8 cellular contexts compared by ENCODE assay signal in the genomic region with DNA sequence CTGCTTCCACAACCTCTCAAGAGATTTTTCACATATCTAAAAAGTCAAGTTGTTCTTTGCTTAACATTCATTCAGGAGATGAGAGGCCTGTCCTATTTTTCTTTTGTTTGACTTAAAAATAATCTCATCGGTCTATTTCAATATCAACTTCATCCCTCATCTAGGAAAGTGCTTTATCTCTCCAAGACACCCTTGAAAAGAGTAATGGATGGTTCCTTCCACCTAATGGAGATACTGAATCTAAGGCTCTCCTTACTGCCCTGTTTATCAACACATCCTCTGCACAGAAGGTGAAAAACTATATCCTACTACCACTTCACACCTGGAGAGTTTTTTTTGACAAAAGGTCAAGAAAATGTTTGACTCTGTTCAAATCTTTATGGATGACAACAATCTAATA. TPM values are rescaled to one million over a fixed set of nuclear protein-coding genes. Genes with fewer than 3 reads are reported as not detected.
DNase-seq lines count a peak whose midpoint lies in the region; ATAC-seq and TF ChIP-seq lines count a peak whose summit lies in the region.

No MANE protein-coding gene starts in this region.

- no peak overlapping the region for H2BK5ac ChIP-seq in trophoblast cell (ENCODE audit: low read depth, low read length, poor library complexity)

- no peaks in the 10 kb centered on the region for H3K36me3 ChIP-seq in PC-3 (ENCODE audit: low read depth, low read length)
- H3K36me3 ChIP-seq in endodermal cell (ENCODE audit: control insufficient read depth, insufficient read depth, low read length) = peaks cover 22% of the 10 kb centered on the region
- no peaks in the 10 kb centered on the region for H3K36me3 ChIP-seq in trophoblast cell (ENCODE audit: control insufficient read depth in 1 of 2, insufficient read depth in 2 of 2, low read length in 2 of 2)

- H3K27me3 ChIP-seq in PC-3 (ENCODE audit: low read length) (no peaks in the 10 kb centered on the region), endodermal cell (ENCODE audit: control insufficient read depth, insufficient read depth, low read length, poor library complexity, severe bottlenecking) (no peaks in the 10 kb centered on the region), trophoblast cell (ENCODE audit: insufficient read depth, low read length) (no peaks in the 10 kb centered on the region)

- BruUV-seq in PC-3 (replicated peaks; lab: Mats Ljungman, UMichigan) = no TSS peak

- H3F3A ChIP-seq in PC-3 (ENCODE audit: low read length, unreplicated experiment) = no peaks in the 10 kb centered on the region

- no peak overlapping the region for H3K27ac Mint-ChIP-seq in endodermal cell

- H2AFZ ChIP-seq in PC-3 (ENCODE audit: low read length) (no peak overlapping the region), trophoblast cell (ENCODE audit: insufficient read depth, low read length, poor library complexity) (no peak overlapping the region)

- H4K20me1 ChIP-seq in PC-3 (ENCODE audit: low read length) = peaks cover 54% of the 10 kb centered on the region

- no peak for ATAC-seq in PC-3
- ATAC-seq in HG03025 (IDR thresholded peaks at IDR 0.05; ENCODE audit: low FRiP score, unreplicated experiment) = no peak
- ATAC-seq in GM21528 (IDR thresholded peaks at IDR 0.05; ENCODE audit: low FRiP score, unreplicated experiment) = no peak

- H3K4ac ChIP-seq in trophoblast cell (ENCODE audit: low read depth, low read length) = peak overlapping the region; percentile 64

- H3K14ac ChIP-seq in trophoblast cell (ENCODE audit: low read length) = no peak overlapping the region

- H4K12ac ChIP-seq in trophoblast cell (ENCODE audit: low read depth, low read length) = no peak overlapping the region

- H3K9ac ChIP-seq in PC-3 (ENCODE audit: low read length) (peak overlapping the region; percentile 99), endodermal cell (ENCODE audit: extremely low read depth, low read length, poor library complexity, severe bottlenecking) (peak overlapping the region; percentile 70), trophoblast cell (ENCODE audit: low read length) (no peak overlapping the region)

- H3K4me1 ChIP-seq in PC-3 (ENCODE audit: insufficient read depth, low read length) (peaks cover 28% of the 10 kb centered on the region), endodermal cell (ENCODE audit: control insufficient read depth, insufficient read depth, low read length) (peaks cover 7% of the 10 kb centered on the region), trophoblast cell (ENCODE audit: control insufficient read depth in 1 of 2, insufficient read depth in 2 of 2, low read length in 2 of 2) (peaks cover 3 to 4% of the 10 kb centered on the region in 2 experiments)

- no peak for TF ChIP-seq CTCF in GM12864 (IDR thresholded peaks at IDR 0.05; ENCODE audit: low read depth, low read length, missing control alignments)
- no peak for TF ChIP-seq CTCF in PC-3 (conservative IDR thresholded peaks at IDR 0.05; ENCODE audit: low read depth, low read length)
- no peak for TF ChIP-seq CTCF in endodermal cell (conservative IDR thresholded peaks at IDR 0.05)

- H3K79me2 ChIP-seq in PC-3 (ENCODE audit: low read length) = peaks cover 78% of the 10 kb centered on the region
- peaks cover 15% of the 10 kb centered on the region for H3K79me2 ChIP-seq in trophoblast cell (ENCODE audit: control insufficient read depth, insufficient read depth, low read length, poor library complexity)

- peak overlapping the region; percentile 77 for H3K4me3 Mint-ChIP-seq in endodermal cell

- peaks cover 38% of the 10 kb centered on the region for H3K4me1 Mint-ChIP-seq in endodermal cell

- H3K18ac ChIP-seq in trophoblast cell (ENCODE audit: low read length) = no peak overlapping the region

- H3K9me3 ChIP-seq in PC-3 (ENCODE audit: low read length) (no peaks in the 10 kb centered on the region), endodermal cell (ENCODE audit: control insufficient read depth, low read length) (peaks cover 21% of the 10 kb centered on the region), trophoblast cell (ENCODE audit: insufficient read depth, low read depth, low read length) (no peaks in the 10 kb centered on the region)

- no peak overlapping the region for H2AK5ac ChIP-seq in trophoblast cell (ENCODE audit: low read length)

- H3K4me3 ChIP-seq in GM12864 (ENCODE audit: low read depth, low read length) (peak overlapping the region; percentile 96), PC-3 (ENCODE audit: low read length) (peak overlapping the region; percentile 81), endodermal cell (ENCODE audit: low read length) (peak overlapping the region; percentile 95), trophoblast cell (ENCODE audit: low read depth, low read length) (no peak overlapping the region)

- peaks cover 23% of the 10 kb centered on the region for H3K9me3 Mint-ChIP-seq in endodermal cell

- no peak overlapping the region for H4K8ac ChIP-seq in trophoblast cell (ENCODE audit: low read depth, low read length)

- no peak overlapping the region for H4K91ac ChIP-seq in trophoblast cell (ENCODE audit: low read depth, low read length)

- WGBS in endodermal cell (ENCODE audit: insufficient coverage in 1 of 2, insufficient read length in 1 of 2), 2 experiments = 67 to 81% methylated on average over 1 of the region's 1 CpG
- no CpG with 5 or more reads among the region's 1 CpG for WGBS in trophoblast cell (ENCODE audit: extremely low coverage, insufficient coverage, insufficient read length)

- no peak for DNase-seq in GM12864 (ENCODE audit: low read depth)
- DNase-seq in PC-3 = no peak
- DNase-seq in endodermal cell = no peak
- no peak for DNase-seq in trophoblast cell
- DNase-seq in UCSD-AML1 (lab: John Stamatoyannopoulos, UW; ENCODE audit: unreplicated experiment) = no peak
- no peak for DNase-seq in GOT3 (lab: John Stamatoyannopoulos, UW)

- peak overlapping the region; percentile 87 for H3K4me2 ChIP-seq in PC-3 (ENCODE audit: low read length)
- peak overlapping the region; percentile 74 for H3K4me2 ChIP-seq in trophoblast cell (ENCODE audit: low read length)

- H3K27ac ChIP-seq in PC-3 (ENCODE audit: low read length) (no peak overlapping the region), endodermal cell (ENCODE audit: low read depth, low read length) (no peak overlapping the region), trophoblast cell (ENCODE audit: low read depth, low read length) (no peak overlapping the region)

- intact Hi-C loops in PC-3 (cut with micrococcal nuclease) = loop anchor here (1.0 to 5.0 kb wide), 4 partner anchors 9 to 131 kb away; partner anchors contain the start of genes AGPS and HNRNPA3

- POLR2A ChIA-PET in PC-3 (lab: Charles Lee; ENCODE audit: unreplicated experiment) = no interaction called here

- no peak overlapping the region for H2BK120ac ChIP-seq in trophoblast cell (ENCODE audit: insufficient read depth, low read length, poor library complexity)

- no peaks in the 10 kb centered on the region for H3K27me3 Mint-ChIP-seq in endodermal cell (ENCODE audit: insufficient read depth)

- no peaks in the 10 kb centered on the region for H3K9me2 ChIP-seq in PC-3 (replicated peaks; ENCODE audit: low read length)

- H3K36me3 Mint-ChIP-seq in endodermal cell (ENCODE audit: low read depth) = peaks cover 29% of the 10 kb centered on the region

- H2BK12ac ChIP-seq in trophoblast cell (ENCODE audit: low read length) = no peak overlapping the region

- H3K79me1 ChIP-seq in trophoblast cell (ENCODE audit: low read length) = peaks cover 17% of the 10 kb centered on the region

- H3K23ac ChIP-seq in trophoblast cell (ENCODE audit: low read length) = no peak overlapping the region

- CTCF ChIA-PET in PC-3 (lab: Charles Lee) = no interaction called here

RNA-seq across cellular contexts. Expression of gene NFE2L2, which starts 2.4 kb away (rescaled TPM):
- 17.3 and 24.2 TPM in 2 replicates for total RNA-seq in PC-3 (2014; rRNA removed)
- 10 to 100 TPM; 59.0 to 59.1 TPM for total RNA-seq in endodermal cell
- polyA plus RNA-seq in endodermal cell (2013, experiment 1 of 2) = 46.2 TPM
- polyA plus RNA-seq in endodermal cell (2013, experiment 2 of 2) = 49.2 TPM
- polyA plus RNA-seq in trophoblast cell (2013) = 78.1 and 80.1 TPM in 2 replicates

RNA-seq across cellular contexts. Expression of gene HNRNPA3, which starts 49.5 kb away (rescaled TPM):
- total RNA-seq in PC-3 (2014; rRNA removed) (50.3 and 90.2 TPM in 2 replicates), endodermal cell (100 to 1,000 TPM; 323 to 413 TPM)
- polyA plus RNA-seq in endodermal cell (2013, experiment 1 of 2) = 370 TPM
- 361 TPM for polyA plus RNA-seq in endodermal cell (2013, experiment 2 of 2)
- 339 and 340 TPM in 2 replicates for polyA plus RNA-seq in trophoblast cell (2013)
